In genomic region chr22:38456272-38456837, GRCh38 we compare ENCODE assay signal across 10 cellular contexts. TPM values are rescaled to one million over a fixed set of nuclear protein-coding genes. Genes with fewer than 3 reads are reported as not detected.
A peak's percentile ranks its signal among the peaks of the same experiment; 100 is the strongest.
DNase-seq lines count a peak whose midpoint lies in the region; ATAC-seq and TF ChIP-seq lines count a peak whose summit lies in the region.
"Had no signal": no experiment of that assay in that cellular context is flagged by ENCODE, and none has a peak within 500 bp of the region (broad histone marks: within the 10 kb centered on the region; RNA-seq: fewer than 3 reads in every experiment).

No MANE protein-coding gene starts in this region.

- BruUV-seq in MCF 10A (replicated peaks; lab: Mats Ljungman, UMichigan), result no TSS peak
- no TSS peak for BruUV-seq in mammary epithelial cell (replicated peaks; lab: Mats Ljungman, UMichigan)

- no peaks in the 10 kb centered on the region for H3K36me3 Mint-ChIP-seq in MCF 10A (ENCODE audit: insufficient read depth, unreplicated experiment)
- H3K36me3 Mint-ChIP-seq in activated CD4-positive, alpha-beta memory T cell treated with anti-CD3 and anti-CD28 coated beads for 36 hours, result no peaks in the 10 kb centered on the region
- no peaks in the 10 kb centered on the region for H3K36me3 Mint-ChIP-seq in stimulated activated naive B cell treated with anti-CD40 and anti-IgM and Interleukin-4, amounts not matched to agents 10 μg/mL and 1 μg/mL and 100 μg/mL, for 72 hours

- H3K4me2 ChIP-seq in mammary epithelial cell (ENCODE audit: insufficient read depth, low read depth, low read length), result no peak overlapping the region

- no peaks in the 10 kb centered on the region for H4K20me1 ChIP-seq in mammary epithelial cell (ENCODE audit: insufficient read depth, low read length)

- H2AFZ ChIP-seq in mammary epithelial cell (ENCODE audit: low read depth, low read length), result no peak overlapping the region

- H3K27ac Mint-ChIP-seq in MCF 10A (ENCODE audit: low read depth, unreplicated experiment), result no peak overlapping the region
- H3K27ac Mint-ChIP-seq in activated CD4-positive, alpha-beta memory T cell treated with anti-CD3 and anti-CD28 coated beads for 36 hours, result no peak overlapping the region
- peak overlapping the region; percentile 44 for H3K27ac Mint-ChIP-seq in stimulated activated naive B cell treated with anti-CD40 and anti-IgM and Interleukin-4, amounts not matched to agents 10 μg/mL and 1 μg/mL and 100 μg/mL, for 72 hours

- POLR2A ChIA-PET in MCF 10A (lab: Yijun Ruan, JAX), result interaction anchor here (0.7 kb wide), 1 partner anchor 381 kb away, joined by 4 read pairs; no protein-coding TSS in a partner anchor
- POLR2A ChIA-PET in activated CD4-positive, alpha-beta memory T cell treated with anti-CD3 and anti-CD28 coated beads for 36 hours (lab: Charles Lee), result no interaction called here

- no peaks in the 10 kb centered on the region for H3K79me2 ChIP-seq in mammary epithelial cell (ENCODE audit: insufficient read depth, low read length)

- no peaks in the 10 kb centered on the region for H3K9me3 Mint-ChIP-seq in MCF 10A (ENCODE audit: unreplicated experiment)
- H3K9me3 Mint-ChIP-seq in activated CD4-positive, alpha-beta memory T cell treated with anti-CD3 and anti-CD28 coated beads for 36 hours, result no peaks in the 10 kb centered on the region
- H3K9me3 Mint-ChIP-seq in stimulated activated naive B cell treated with anti-CD40 and anti-IgM and Interleukin-4, amounts not matched to agents 10 μg/mL and 1 μg/mL and 100 μg/mL, for 72 hours, result no peaks in the 10 kb centered on the region

- in situ Hi-C loops in mammary epithelial cell (cut with MboI; ENCODE audit: low sequenced_read_pairs in 2 of 2), result no loop called here

- H3K27me3 ChIP-seq in mammary epithelial cell (ENCODE audit: insufficient read depth, low read length) (peaks cover 10% of the 10 kb centered on the region), iPS DF 6.9 (ENCODE audit: control insufficient read depth, insufficient read depth, low read length) (peaks cover 15% of the 10 kb centered on the region)

- H3K9ac ChIP-seq in mammary epithelial cell (ENCODE audit: insufficient read depth, low read length), result no peak overlapping the region

- peaks cover 58% of the 10 kb centered on the region for H3K27me3 Mint-ChIP-seq in MCF 10A (ENCODE audit: insufficient read depth, unreplicated experiment)
- peaks cover 68% of the 10 kb centered on the region for H3K27me3 Mint-ChIP-seq in activated CD4-positive, alpha-beta memory T cell treated with anti-CD3 and anti-CD28 coated beads for 36 hours
- peaks cover 80% of the 10 kb centered on the region in 2 donors for H3K27me3 Mint-ChIP-seq in stimulated activated naive B cell treated with anti-CD40 and anti-IgM and Interleukin-4, amounts not matched to agents 10 μg/mL and 1 μg/mL and 100 μg/mL, for 72 hours

- ATAC-seq in stimulated activated naive B cell treated with anti-CD40 and anti-IgM and Interleukin-4, amounts not matched to agents 10 μg/mL and 1 μg/mL and 100 μg/mL, for 72 hours (replicated peaks), result no peak

- H3K36me3 ChIP-seq in mammary epithelial cell (ENCODE audit: insufficient read depth, low read length) (no peaks in the 10 kb centered on the region), iPS DF 6.9 (ENCODE audit: control insufficient read depth, insufficient read depth, low read length) (no peaks in the 10 kb centered on the region; the same call in 1 of the 2 replicates)
- H3K36me3 ChIP-seq: esophagus muscularis mucosa had no signal

- dilution Hi-C loops in mammary epithelial cell (cut with HindIII; ENCODE audit: low sequenced_read_pairs), result no loop called here

- peaks cover 6% of the 10 kb centered on the region for H3K4me1 Mint-ChIP-seq in MCF 10A (ENCODE audit: insufficient read depth, unreplicated experiment)
- H3K4me1 Mint-ChIP-seq in activated CD4-positive, alpha-beta memory T cell treated with anti-CD3 and anti-CD28 coated beads for 36 hours (ENCODE audit: low read depth), result peaks cover 9% of the 10 kb centered on the region
- peaks cover 19 to 22% of the 10 kb centered on the region in 2 donors for H3K4me1 Mint-ChIP-seq in stimulated activated naive B cell treated with anti-CD40 and anti-IgM and Interleukin-4, amounts not matched to agents 10 μg/mL and 1 μg/mL and 100 μg/mL, for 72 hours

- no peak overlapping the region for H3K4me3 ChIP-seq in mammary epithelial cell (replicated peaks in 1 of 3; ENCODE audit: insufficient read depth in 1 of 3, low read depth in 2 of 3, low read length in 3 of 3)
- peak overlapping the region; percentile 43; the same call in 1 of the 2 replicates for H3K4me3 ChIP-seq in iPS DF 6.9 (ENCODE audit: low read length)

- DNase-seq in MCF 10A (ENCODE audit: unreplicated experiment) (no peak), mammary epithelial cell (no peak), iPS DF 6.9 (ENCODE audit: low read depth, low spot score) (no peak), KG1 (lab: John Stamatoyannopoulos, UW) (no peak), NCI-H2029 treated with DMSO at 0.1 percent for 48 hours (lab: John Stamatoyannopoulos, UW) (no peak), amniotic stem cell (lab: John Stamatoyannopoulos, UW) (no peak)
- DNase-seq in activated CD4-positive, alpha-beta memory T cell treated with anti-CD3 and anti-CD28 coated beads for 36 hours, result no peak
- no peak for DNase-seq in stimulated activated naive B cell treated with anti-CD40 and anti-IgM and Interleukin-4, amounts not matched to agents 10 μg/mL and 1 μg/mL and 100 μg/mL, for 72 hours
- DNase-seq: kidney glomerular epithelial cell had no signal

- intact Hi-C loops in MCF 10A (cut with micrococcal nuclease) (no loop called here), mammary epithelial cell (cut with micrococcal nuclease) (no loop called here)
- intact Hi-C loops in activated CD4-positive, alpha-beta memory T cell treated with anti-CD3 and anti-CD28 coated beads for 36 hours (cut with micrococcal nuclease), result no loop called here

- no peak overlapping the region for H3K27ac ChIP-seq in mammary epithelial cell (ENCODE audit: insufficient read depth, low read depth, low read length)
- no peak overlapping the region for H3K27ac ChIP-seq in iPS DF 6.9 (ENCODE audit: low read length)
- H3K27ac ChIP-seq: esophagus muscularis mucosa had no signal

- H3K9me3 ChIP-seq in mammary epithelial cell (replicated peaks; ENCODE audit: insufficient read depth, low read length), result no peaks in the 10 kb centered on the region
- H3K9me3 ChIP-seq in iPS DF 6.9 (ENCODE audit: control insufficient read depth, insufficient read depth, low read length), result no peaks in the 10 kb centered on the region
- H3K9me3 ChIP-seq: esophagus muscularis mucosa had no signal

- CTCF ChIA-PET in MCF 10A (lab: Yijun Ruan, JAX) (no interaction called here), mammary epithelial cell (lab: Charles Lee; ENCODE audit: low non-redundant PET) (interaction anchor here (0.6 kb wide), 1 partner anchor 831 kb away, joined by 4 read pairs; no protein-coding TSS in a partner anchor)
- CTCF ChIA-PET in activated CD4-positive, alpha-beta memory T cell treated with anti-CD3 and anti-CD28 coated beads for 36 hours (lab: Charles Lee), result no interaction called here

- peaks cover 32% of the 10 kb centered on the region for H3K4me1 ChIP-seq in mammary epithelial cell (ENCODE audit: insufficient read depth, low read length)
- H3K4me1 ChIP-seq in iPS DF 6.9 (ENCODE audit: control insufficient read depth, insufficient read depth, low read length), result 0 out of 2 replicates have a peak, but pooled peaks cover 1% of the 10 kb centered on the region

- 65% methylated on average over 10 of the region's 17 CpGs for WGBS in mammary epithelial cell (ENCODE audit: low coverage, missing lambda C conversion rate)
- WGBS in iPS DF 6.9 (ENCODE audit: insufficient coverage, insufficient read length), result no CpG with 5 or more reads among the region's 17 CpGs

- H3K4me3 Mint-ChIP-seq in MCF 10A (ENCODE audit: unreplicated experiment), result peak overlapping the region; percentile 56
- H3K4me3 Mint-ChIP-seq in activated CD4-positive, alpha-beta memory T cell treated with anti-CD3 and anti-CD28 coated beads for 36 hours, result peak overlapping the region; percentile 12
- peak overlapping the region; percentile 67 to 73 for H3K4me3 Mint-ChIP-seq in stimulated activated naive B cell treated with anti-CD40 and anti-IgM and Interleukin-4, amounts not matched to agents 10 μg/mL and 1 μg/mL and 100 μg/mL, for 72 hours

- TF ChIP-seq CTCF in MCF 10A (IDR thresholded peaks at IDR 0.05; ENCODE audit: unreplicated experiment) (no peak), mammary epithelial cell (conservative IDR thresholded peaks at IDR 0.05 in 1 of 2, IDR thresholded peaks at IDR 0.05 in 1 of 2; ENCODE audit: extremely low read depth in 1 of 2, insufficient read depth in 1 of 2, low read depth in 1 of 2, low read length in 2 of 2) (no peak)

RNA-seq across cellular contexts. Expression of gene KCNJ4, which starts 1.4 kb away (rescaled TPM):
- not detected in 2 replicates for total RNA-seq in MCF 10A (2022)
- total RNA-seq in mammary epithelial cell, result not detected
- 0.03 TPM for polyA plus RNA-seq in mammary epithelial cell
- not detected for polyA minus RNA-seq in mammary epithelial cell
- not detected for total RNA-seq in activated CD4-positive, alpha-beta memory T cell treated with anti-CD3 and anti-CD28 coated beads for 36 hours
- total RNA-seq: esophagus muscularis mucosa had no signal

RNA-seq across cellular contexts. Expression of gene KDELR3, which starts 11.5 kb away (rescaled TPM):
- total RNA-seq in MCF 10A (2022) (6.4 and 11.5 TPM in 2 replicates), mammary epithelial cell (10 to 100 TPM; 12.3 to 18.4 TPM)
- 17.8 TPM for polyA plus RNA-seq in mammary epithelial cell
- 5.2 TPM for polyA minus RNA-seq in mammary epithelial cell
- under 1 TPM; 0.94 to 0.97 TPM for total RNA-seq in activated CD4-positive, alpha-beta memory T cell treated with anti-CD3 and anti-CD28 coated beads for 36 hours

RNA-seq across cellular contexts. Expression of gene DDX17, which starts 49.8 kb away (rescaled TPM):
- 322 and 422 TPM in 2 replicates for total RNA-seq in MCF 10A (2022)
- 100 to 1,000 TPM; 235 to 405 TPM for total RNA-seq in mammary epithelial cell
- 162 TPM for polyA plus RNA-seq in mammary epithelial cell
- 270 TPM for polyA minus RNA-seq in mammary epithelial cell
- 100 to 1,000 TPM; 353 to 358 TPM for total RNA-seq in activated CD4-positive, alpha-beta memory T cell treated with anti-CD3 and anti-CD28 coated beads for 36 hours

Comparison
In these comparisons a context has a peak if more than half of its experiments do, and no peak if none do; other contexts are left out.
1. H3K4me3 Mint-ChIP-seq: peak in every context shown above with its lines; median percentile 70 in stimulated activated naive B cell treated with anti-CD40 and anti-IgM and Interleukin-4, amounts not matched to agents 10 μg/mL and 1 μg/mL and 100 μg/mL, for 72 hours; 56 in MCF 10A; 12 in activated CD4-positive, alpha-beta memory T cell treated with anti-CD3 and anti-CD28 coated beads for 36 hours.